In genomic region chr3:12158387-12159226, GRCh38 we compare ENCODE assay signal across 1 cellular context.
TF ChIP-seq lines count a peak whose summit lies in the region.

Gene TIMP4, minus strand, starts transcription at chr3:12158912. Its CDS starts 72 bp downstream, at chr3:12158840.

TF ChIP-seq in HepG2, 621 proteins besides CTCF, POLR2A, EP300 and RAD21 (continued from another document and continues in another):
- TF ChIP-seq ZNF142 (CRISPR knock-in tag; IDR thresholded peaks at IDR 0.05) (no peak), DZIP1 (CRISPR knock-in tag; IDR thresholded peaks at IDR 0.05) (0 out of 2 replicates have a peak, but pooled peaks have one; percentile 39), ATF4 (CRISPR knock-in tag; IDR thresholded peaks at IDR 0.05) (no peak), DNMT3B (CRISPR knock-in tag; conservative IDR thresholded peaks at IDR 0.05) (no peak), HOXD1 (CRISPR knock-in tag; IDR thresholded peaks at IDR 0.05) (no peak), ARHGAP35 (CRISPR knock-in tag; IDR thresholded peaks at IDR 0.05; ENCODE audit: borderline replicate concordance) (no peak), LRRFIP1 (CRISPR knock-in tag; conservative IDR thresholded peaks at IDR 0.05) (no peak), PHB2 (IDR thresholded peaks at IDR 0.05; ENCODE audit: partially characterized antibody) (no peak), SP1 (IDR thresholded peaks at IDR 0.05) (no peak), SP1 (CRISPR knock-in tag; IDR thresholded peaks at IDR 0.05) (no peak), ZNF251 (CRISPR knock-in tag; IDR thresholded peaks at IDR 0.05) (no peak), JDP2 (CRISPR knock-in tag; IDR thresholded peaks at IDR 0.05; ENCODE audit: borderline replicate concordance) (no peak), NR2F6 (IDR thresholded peaks at IDR 0.05) (no peak), NR2F6 (CRISPR knock-in tag; IDR thresholded peaks at IDR 0.05) (no peak), FOXM1 (CRISPR knock-in tag; IDR thresholded peaks at IDR 0.05) (no peak), HNF4G (IDR thresholded peaks at IDR 0.05; ENCODE audit: borderline replicate concordance, low read depth, low read length) (no peak), HNF4G (CRISPR knock-in tag; IDR thresholded peaks at IDR 0.05; ENCODE audit: borderline replicate concordance, low read depth) (no peak), SIX1 (CRISPR knock-in tag; IDR thresholded peaks at IDR 0.05; ENCODE audit: borderline replicate concordance) (no peak), MED8 (CRISPR knock-in tag; IDR thresholded peaks at IDR 0.05; ENCODE audit: insufficient replicate concordance) (no peak), MBD4 (IDR thresholded peaks at IDR 0.05; ENCODE audit: borderline replicate concordance, low read length) (no peak), SYNCRIP (IDR thresholded peaks at IDR 0.05; ENCODE audit: insufficient read depth, low read depth, low read length) (no peak), ZNF350 (CRISPR knock-in tag; IDR thresholded peaks at IDR 0.05; ENCODE audit: borderline replicate concordance, low read depth) (peak; percentile 51; the same call in 1 of the 2 replicates), MTF1 (CRISPR knock-in tag; IDR thresholded peaks at IDR 0.05) (no peak), THYN1 (CRISPR knock-in tag; IDR thresholded peaks at IDR 0.05; ENCODE audit: borderline replicate concordance, low read depth) (no peak), NR1H2 (CRISPR knock-in tag; IDR thresholded peaks at IDR 0.05; ENCODE audit: borderline replicate concordance, low read depth) (no peak), ZNF777 (CRISPR knock-in tag; IDR thresholded peaks at IDR 0.05) (peak; percentile 60; the same call in 1 of the 2 replicates), SETDB1 (CRISPR knock-in tag; IDR thresholded peaks at IDR 0.05; ENCODE audit: borderline replicate concordance) (no peak), ZNF530 (CRISPR knock-in tag; IDR thresholded peaks at IDR 0.05; ENCODE audit: low read depth) (no peak), SAFB2 (CRISPR knock-in tag; IDR thresholded peaks at IDR 0.05; ENCODE audit: borderline replicate concordance, low read depth) (no peak), KMT2B (CRISPR knock-in tag; IDR thresholded peaks at IDR 0.05) (no peak), ZSCAN5A (CRISPR knock-in tag; IDR thresholded peaks at IDR 0.05; ENCODE audit: borderline replicate concordance) (no peak), ZNF513 (CRISPR knock-in tag; conservative IDR thresholded peaks at IDR 0.05) (no peak), YY1 (IDR thresholded peaks at IDR 0.05; ENCODE audit: insufficient read depth, insufficient replicate concordance, low read depth, low read length) (no peak), ZFX (CRISPR knock-in tag; IDR thresholded peaks at IDR 0.05; ENCODE audit: low read depth) (peak; percentile 44; the same call in 1 of the 2 replicates), ZNF263 (CRISPR knock-in tag; IDR thresholded peaks at IDR 0.05) (no peak), GTF2F1 (IDR thresholded peaks at IDR 0.05; ENCODE audit: low read length) (no peak), RBAK (CRISPR knock-in tag; IDR thresholded peaks at IDR 0.05) (no peak), NPAS2 (CRISPR knock-in tag; IDR thresholded peaks at IDR 0.05; ENCODE audit: borderline replicate concordance) (no peak), ZNF605 (CRISPR knock-in tag; IDR thresholded peaks at IDR 0.05) (no peak), ZNF598 (CRISPR knock-in tag; IDR thresholded peaks at IDR 0.05; ENCODE audit: borderline replicate concordance) (no peak), ZNF331 (CRISPR knock-in tag; IDR thresholded peaks at IDR 0.05) (no peak)
- TF ChIP-seq, protein P1, sequence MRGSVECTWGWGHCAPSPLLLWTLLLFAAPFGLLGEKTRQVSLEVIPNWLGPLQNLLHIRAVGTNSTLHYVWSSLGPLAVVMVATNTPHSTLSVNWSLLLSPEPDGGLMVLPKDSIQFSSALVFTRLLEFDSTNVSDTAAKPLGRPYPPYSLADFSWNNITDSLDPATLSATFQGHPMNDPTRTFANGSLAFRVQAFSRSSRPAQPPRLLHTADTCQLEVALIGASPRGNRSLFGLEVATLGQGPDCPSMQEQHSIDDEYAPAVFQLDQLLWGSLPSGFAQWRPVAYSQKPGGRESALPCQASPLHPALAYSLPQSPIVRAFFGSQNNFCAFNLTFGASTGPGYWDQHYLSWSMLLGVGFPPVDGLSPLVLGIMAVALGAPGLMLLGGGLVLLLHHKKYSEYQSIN (CRISPR knock-in tag; IDR thresholded peaks at IDR 0.05; ENCODE audit: borderline replicate concordance), result no peak
- TF ChIP-seq, protein P2, sequence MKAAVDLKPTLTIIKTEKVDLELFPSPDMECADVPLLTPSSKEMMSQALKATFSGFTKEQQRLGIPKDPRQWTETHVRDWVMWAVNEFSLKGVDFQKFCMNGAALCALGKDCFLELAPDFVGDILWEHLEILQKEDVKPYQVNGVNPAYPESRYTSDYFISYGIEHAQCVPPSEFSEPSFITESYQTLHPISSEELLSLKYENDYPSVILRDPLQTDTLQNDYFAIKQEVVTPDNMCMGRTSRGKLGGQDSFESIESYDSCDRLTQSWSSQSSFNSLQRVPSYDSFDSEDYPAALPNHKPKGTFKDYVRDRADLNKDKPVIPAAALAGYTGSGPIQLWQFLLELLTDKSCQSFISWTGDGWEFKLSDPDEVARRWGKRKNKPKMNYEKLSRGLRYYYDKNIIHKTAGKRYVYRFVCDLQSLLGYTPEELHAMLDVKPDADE (CRISPR knock-in tag; IDR thresholded peaks at IDR 0.05), result no peak
- TF ChIP-seq, protein P3, sequence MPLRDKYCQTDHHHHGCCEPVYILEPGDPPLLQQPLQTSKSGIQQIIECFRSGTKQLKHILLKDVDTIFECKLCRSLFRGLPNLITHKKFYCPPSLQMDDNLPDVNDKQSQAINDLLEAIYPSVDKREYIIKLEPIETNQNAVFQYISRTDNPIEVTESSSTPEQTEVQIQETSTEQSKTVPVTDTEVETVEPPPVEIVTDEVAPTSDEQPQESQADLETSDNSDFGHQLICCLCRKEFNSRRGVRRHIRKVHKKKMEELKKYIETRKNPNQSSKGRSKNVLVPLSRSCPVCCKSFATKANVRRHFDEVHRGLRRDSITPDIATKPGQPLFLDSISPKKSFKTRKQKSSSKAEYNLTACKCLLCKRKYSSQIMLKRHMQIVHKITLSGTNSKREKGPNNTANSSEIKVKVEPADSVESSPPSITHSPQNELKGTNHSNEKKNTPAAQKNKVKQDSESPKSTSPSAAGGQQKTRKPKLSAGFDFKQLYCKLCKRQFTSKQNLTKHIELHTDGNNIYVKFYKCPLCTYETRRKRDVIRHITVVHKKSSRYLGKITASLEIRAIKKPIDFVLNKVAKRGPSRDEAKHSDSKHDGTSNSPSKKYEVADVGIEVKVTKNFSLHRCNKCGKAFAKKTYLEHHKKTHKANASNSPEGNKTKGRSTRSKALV (CRISPR knock-in tag; IDR thresholded peaks at IDR 0.05), result peak; percentile 83; the same call in 1 of the 2 replicates
